Comparison of ENCODE assay signal across 14 cellular contexts in genomic region chr10:28541695-28542365, GRCh38. TPM values are rescaled to one million over a fixed set of nuclear protein-coding genes. Genes with fewer than 3 reads are reported as not detected.
DNase-seq lines count a peak whose midpoint lies in the region; ATAC-seq and TF ChIP-seq lines count a peak whose summit lies in the region.
"Had no signal": no experiment of that assay in that cellular context is flagged by ENCODE, and none has a peak within 500 bp of the region (broad histone marks: within the 10 kb centered on the region; RNA-seq: fewer than 3 reads in every experiment).

No MANE protein-coding gene starts in this region.

- CTCF ChIA-PET in SK-N-SH (lab: Yijun Ruan, JAX), result interaction anchor here (0.7 to 1.3 kb wide), 5 partner anchors 8 to 131 kb away, joined by 3 read pairs; no protein-coding TSS in a partner anchor

- no peaks in the 10 kb centered on the region for H3K9me2 ChIP-seq in SK-N-SH

- H3F3A ChIP-seq in SK-N-SH (replicated peaks; ENCODE audit: insufficient read depth), result peaks cover 12% of the 10 kb centered on the region

- no peak for TF ChIP-seq POLR2A in heart left ventricle (IDR thresholded peaks at IDR 0.05)

- TF ChIP-seq CTCF in SK-N-SH (IDR thresholded peaks at IDR 0.05) (0 out of 2 replicates have a peak, but pooled peaks have one; percentile 17), heart left ventricle (IDR thresholded peaks at IDR 0.05) (no peak)

- no peak for DNase-seq in activated naive CD8-positive, alpha-beta T cell treated with anti-CD3 and anti-CD28 coated beads, Interleukin-2, amount 50 U/mL, for 24 hours
- peak; percentile 12 for DNase-seq in SK-N-SH
- DNase-seq in heart left ventricle, result no peak
- no peak for DNase-seq in stimulated activated effector memory CD8-positive, alpha-beta T cell treated with anti-CD3 and anti-CD28 coated beads, Interleukin-12 subunit alpha, Interleukin-12 subunit beta, amount 100 ng/mL, for 72 hours (ENCODE audit: low spot score in 2 of 2)
- DNase-seq: amygdala, GOT3, midbrain, upper lobe of right lung had no signal

- H3K27me3 Mint-ChIP-seq in activated naive CD8-positive, alpha-beta T cell, result no peaks in the 10 kb centered on the region
- no peaks in the 10 kb centered on the region for H3K27me3 Mint-ChIP-seq in activated naive CD8-positive, alpha-beta T cell treated with anti-CD3 and anti-CD28 coated beads, Interleukin-2, amount 50 U/mL, for 24 hours

- H3K4me3 Mint-ChIP-seq in activated naive CD8-positive, alpha-beta T cell, result peak overlapping the region; percentile 46
- H3K4me3 Mint-ChIP-seq in activated naive CD8-positive, alpha-beta T cell treated with anti-CD3 and anti-CD28 coated beads, Interleukin-2, amount 50 U/mL, for 24 hours, result no peak overlapping the region
- no peak overlapping the region for H3K4me3 Mint-ChIP-seq in stimulated activated effector memory CD8-positive, alpha-beta T cell treated with anti-CD3 and anti-CD28 coated beads, Interleukin-12 subunit alpha, Interleukin-12 subunit beta, amount 100 ng/mL, for 72 hours

- H3K9me3 ChIP-seq in SK-N-SH, result no peaks in the 10 kb centered on the region
- H3K9me3 ChIP-seq in heart left ventricle, result no peaks in the 10 kb centered on the region
- H3K9me3 ChIP-seq: upper lobe of right lung had no signal

- H3K4me1 Mint-ChIP-seq in activated naive CD8-positive, alpha-beta T cell (ENCODE audit: low read depth), result peaks cover 71% of the 10 kb centered on the region
- peaks cover 75% of the 10 kb centered on the region for H3K4me1 Mint-ChIP-seq in activated naive CD8-positive, alpha-beta T cell treated with anti-CD3 and anti-CD28 coated beads, Interleukin-2, amount 50 U/mL, for 24 hours
- H3K4me1 Mint-ChIP-seq in stimulated activated effector memory CD8-positive, alpha-beta T cell treated with anti-CD3 and anti-CD28 coated beads, Interleukin-12 subunit alpha, Interleukin-12 subunit beta, amount 100 ng/mL, for 72 hours, result peaks cover 44% of the 10 kb centered on the region

- TF ChIP-seq RAD21 in SK-N-SH (IDR thresholded peaks at IDR 0.05; ENCODE audit: low read length), result peak; percentile 32; the same call in 1 of the 2 replicates

- H4K20me1 ChIP-seq in SK-N-SH (ENCODE audit: insufficient read depth), result peaks cover 94% of the 10 kb centered on the region

- intact Hi-C loops in heart left ventricle (cut with DNase I), result loop anchor here in 1 of 10 donors (5.0 kb wide), 1 partner anchor 45 kb away; no protein-coding TSS in a partner anchor

- no peak overlapping the region for H3K9ac ChIP-seq in SK-N-SH

- 85% methylated on average over 3 of the region's 3 CpGs for WGBS in SK-N-SH (ENCODE audit: low lambda C conversion rate)
- WGBS in heart left ventricle, 4 donors, result 47 to 55% (median 50%) methylated on average over 3 of the region's 3 CpGs

- H3K36me3 ChIP-seq in SK-N-SH (replicated peaks in 1 of 2; ENCODE audit: control insufficient read depth in 1 of 2, insufficient read depth in 2 of 2, low read length in 1 of 2) (peaks cover 75 to 79% of the 10 kb centered on the region in 2 experiments), heart left ventricle (peaks cover 0 to 97% (median 93%) of the 10 kb centered on the region in 9 donors)

- no peak overlapping the region for H3K4me2 ChIP-seq in SK-N-SH
- H3K4me2 ChIP-seq: hepatocyte had no signal

- H3K36me3 Mint-ChIP-seq in activated naive CD8-positive, alpha-beta T cell, result peaks cover 24% of the 10 kb centered on the region
- H3K36me3 Mint-ChIP-seq in activated naive CD8-positive, alpha-beta T cell treated with anti-CD3 and anti-CD28 coated beads, Interleukin-2, amount 50 U/mL, for 24 hours (ENCODE audit: low read depth), result peaks cover 64% of the 10 kb centered on the region
- peaks cover 99% of the 10 kb centered on the region for H3K36me3 Mint-ChIP-seq in stimulated activated effector memory CD8-positive, alpha-beta T cell treated with anti-CD3 and anti-CD28 coated beads, Interleukin-12 subunit alpha, Interleukin-12 subunit beta, amount 100 ng/mL, for 72 hours

- H3K79me2 ChIP-seq in SK-N-SH (ENCODE audit: insufficient read depth), result peaks cover 100% of the 10 kb centered on the region

- no peak overlapping the region for H2AFZ ChIP-seq in SK-N-SH (ENCODE audit: low read depth)
- H2AFZ ChIP-seq: hepatocyte had no signal

- TF ChIP-seq EP300 in SK-N-SH (IDR thresholded peaks at IDR 0.05; ENCODE audit: borderline replicate concordance in 1 of 2, low read depth in 1 of 2, low read length in 1 of 2), result no peak

- peak overlapping the region; percentile 64 for H3K27ac Mint-ChIP-seq in activated naive CD8-positive, alpha-beta T cell
- H3K27ac Mint-ChIP-seq in activated naive CD8-positive, alpha-beta T cell treated with anti-CD3 and anti-CD28 coated beads, Interleukin-2, amount 50 U/mL, for 24 hours, result no peak overlapping the region
- H3K27ac Mint-ChIP-seq in stimulated activated effector memory CD8-positive, alpha-beta T cell treated with anti-CD3 and anti-CD28 coated beads, Interleukin-12 subunit alpha, Interleukin-12 subunit beta, amount 100 ng/mL, for 72 hours, result peak overlapping the region; percentile 1

- ATAC-seq in activated naive CD8-positive, alpha-beta T cell treated with anti-CD3 and anti-CD28 coated beads, Interleukin-2, amount 50 U/mL, for 24 hours, result no peak
- ATAC-seq in heart left ventricle, result peak; percentile 32 to 64 (median 34)
- peak; percentile 44 for ATAC-seq in stimulated activated effector memory CD8-positive, alpha-beta T cell treated with anti-CD3 and anti-CD28 coated beads, Interleukin-12 subunit alpha, Interleukin-12 subunit beta, amount 100 ng/mL, for 72 hours
- ATAC-seq in HG03378 (IDR thresholded peaks at IDR 0.05; ENCODE audit: unreplicated experiment), result no peak
- ATAC-seq in GM18520 (IDR thresholded peaks at IDR 0.05; ENCODE audit: unreplicated experiment), result no peak
- ATAC-seq in GM18519 (IDR thresholded peaks at IDR 0.05; ENCODE audit: low FRiP score, unreplicated experiment), result no peak
- ATAC-seq: sciatic nerve, upper lobe of right lung had no signal

- H3K27ac ChIP-seq in SK-N-SH (ENCODE audit: low read depth in 2 of 2, low read length in 1 of 2), result no peak overlapping the region; a peak in 1 of 4 replicates
- no peak overlapping the region for H3K27ac ChIP-seq in heart left ventricle
- H3K27ac ChIP-seq: hepatocyte, upper lobe of right lung had no signal

- H3K4me3 ChIP-seq in SK-N-SH (ENCODE audit: low read depth in 2 of 2, low read length in 1 of 2), result no peak overlapping the region
- no peak overlapping the region for H3K4me3 ChIP-seq in heart left ventricle
- H3K4me3 ChIP-seq: hepatocyte, upper lobe of right lung had no signal

- H3K9me3 Mint-ChIP-seq in activated naive CD8-positive, alpha-beta T cell (ENCODE audit: low read depth), result no peaks in the 10 kb centered on the region
- no peaks in the 10 kb centered on the region for H3K9me3 Mint-ChIP-seq in activated naive CD8-positive, alpha-beta T cell treated with anti-CD3 and anti-CD28 coated beads, Interleukin-2, amount 50 U/mL, for 24 hours
- no peaks in the 10 kb centered on the region for H3K9me3 Mint-ChIP-seq in stimulated activated effector memory CD8-positive, alpha-beta T cell treated with anti-CD3 and anti-CD28 coated beads, Interleukin-12 subunit alpha, Interleukin-12 subunit beta, amount 100 ng/mL, for 72 hours

- POLR2A ChIA-PET in SK-N-SH (lab: Yijun Ruan, JAX), result no interaction called here

- H3K27me3 ChIP-seq in SK-N-SH (ENCODE audit: insufficient read depth) (no peaks in the 10 kb centered on the region), heart left ventricle (no peaks in the 10 kb centered on the region)
- H3K27me3 ChIP-seq: hepatocyte, upper lobe of right lung had no signal

- H3K4me1 ChIP-seq in SK-N-SH (ENCODE audit: control insufficient read depth in 1 of 2, insufficient read depth in 2 of 2, low read depth in 1 of 2, low read length in 1 of 2) (peaks cover 0 to 3% of the 10 kb centered on the region in 2 experiments; a peak in 2 of 4 replicates), heart left ventricle (peaks cover 0 to 57% (median 20%) of the 10 kb centered on the region in 12 donors)

TF ChIP-seq in SK-N-SH, 30 proteins besides CTCF, POLR2A, EP300 and RAD21:
- no peak for TF ChIP-seq MAX (IDR thresholded peaks at IDR 0.05; ENCODE audit: low read depth)
- no peak for TF ChIP-seq SMC3 (IDR thresholded peaks at IDR 0.05; ENCODE audit: low read depth, low read length)
- no peak for TF ChIP-seq GABPA (IDR thresholded peaks at IDR 0.05; ENCODE audit: low read depth)
- TF ChIP-seq USF1 (IDR thresholded peaks at IDR 0.05; ENCODE audit: borderline replicate concordance, low read depth), result no peak
- TF ChIP-seq FOXJ3 (CRISPR knock-in tag; IDR thresholded peaks at IDR 0.05), result no peak
- no peak for TF ChIP-seq IRF3 (IDR thresholded peaks at IDR 0.05; ENCODE audit: low read depth, low read length)

RNA-seq across cellular contexts. Expression of gene WAC, which starts 8.9 kb away (rescaled TPM):
- polyA plus RNA-seq in SK-N-SH (2012; rRNA removed) (31.1 and 38.0 TPM in 2 replicates), heart left ventricle (10 to 100 TPM; 16.8 to 66.4 TPM)
- polyA plus RNA-seq in SK-N-SH (2012; cell fraction: cytosol; rRNA removed), result 39.2 and 40.1 TPM in 2 replicates
- polyA plus RNA-seq in SK-N-SH (2012; cell fraction: nucleus; rRNA removed), result 22.5 and 49.7 TPM in 2 replicates
- 100 to 1,000 TPM in 7 of 9 donors, 10 to 100 TPM in 2; 83.6 to 124 (median 104) TPM for total RNA-seq in heart left ventricle

Comparison
In these comparisons a context has a peak if more than half of its experiments do, and no peak if none do; other contexts are left out.
1. ATAC-seq: peak in heart left ventricle (4 of 4) and stimulated activated effector memory CD8-positive, alpha-beta T cell treated with anti-CD3 and anti-CD28 coated beads, Interleukin-12 subunit alpha, Interleukin-12 subunit beta, amount 100 ng/mL, for 72 hours (single experiment); none in activated naive CD8-positive, alpha-beta T cell treated with anti-CD3 and anti-CD28 coated beads, Interleukin-2, amount 50 U/mL, for 24 hours (single experiment), HG03378 (single experiment), GM18520 (single experiment) and GM18519 (single experiment).